In the genomic region with DNA sequence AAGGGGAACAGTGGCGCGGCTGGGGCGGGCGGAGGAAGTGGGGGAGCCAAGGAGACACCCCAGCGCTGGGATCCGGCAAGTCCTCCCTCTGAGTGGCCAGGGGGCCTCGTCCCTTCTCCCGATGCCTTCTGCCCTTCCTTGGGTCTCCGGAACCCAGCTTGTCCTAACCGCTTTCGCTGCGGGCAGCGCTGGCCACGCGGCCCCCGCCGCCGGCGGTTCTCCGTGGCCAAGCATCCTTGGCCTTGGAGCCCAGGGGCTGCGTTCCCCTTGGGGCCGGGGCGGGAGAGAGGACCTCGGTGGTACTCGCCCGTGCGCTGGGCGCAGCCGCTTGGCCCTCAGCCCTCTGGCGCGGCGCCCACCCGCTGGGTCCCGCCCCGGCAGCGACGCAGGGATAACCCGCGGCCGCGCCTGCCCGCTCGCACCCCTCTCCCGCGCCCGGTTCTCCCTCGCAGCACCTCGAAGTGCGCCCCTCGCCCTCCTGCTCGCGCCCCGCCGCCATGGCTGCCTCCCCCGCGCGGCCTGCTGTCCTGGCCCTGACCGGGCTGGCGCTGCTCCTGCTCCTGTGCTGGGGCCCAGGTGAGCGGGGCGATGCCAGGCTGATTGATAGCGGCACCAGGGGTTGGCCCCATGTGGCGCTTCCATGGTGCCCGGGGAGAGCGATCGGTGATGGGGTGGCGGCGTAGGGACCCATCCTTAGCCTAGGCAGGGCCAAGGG, we compare ENCODE assay signal across 9 cellular contexts.
DNase-seq lines count a peak whose midpoint lies in the region; ATAC-seq and TF ChIP-seq lines count a peak whose summit lies in the region.
"Had no signal": no experiment of that assay in that cellular context is flagged by ENCODE, and none has a peak within 500 bp of the region (broad histone marks: within the 10 kb centered on the region; RNA-seq: fewer than 3 reads in every experiment).

No MANE protein-coding gene starts in this region.

- H2AFZ ChIP-seq in H9 (ENCODE audit: low read length), result no peak overlapping the region

- no peak for TF ChIP-seq POLR2A in erythroblast (IDR thresholded peaks at IDR 0.05; ENCODE audit: low read length)

- H3K9me3 ChIP-seq in H9 (ENCODE audit: control insufficient read depth, low read depth, low read length) (no peaks in the 10 kb centered on the region), iPS DF 6.9 (ENCODE audit: control insufficient read depth, insufficient read depth, low read length) (no peaks in the 10 kb centered on the region)

- no peak overlapping the region for H3K14ac ChIP-seq in H9 (ENCODE audit: insufficient read depth, low read length)

- no peak overlapping the region for H3K9ac ChIP-seq in H9 (ENCODE audit: extremely low read depth, insufficient read length, low read length)
- no peak overlapping the region for H3K9ac ChIP-seq in rectal smooth muscle tissue (ENCODE audit: low read length)

- no peaks in the 10 kb centered on the region for H3K79me2 ChIP-seq in H9 (ENCODE audit: insufficient read depth, low read length)

- H3K18ac ChIP-seq in H9 (ENCODE audit: insufficient read length, low read depth, low read length), result no peak overlapping the region

- H2AK5ac ChIP-seq in H9 (ENCODE audit: insufficient read length, low read length), result no peak overlapping the region

- H3K27ac ChIP-seq in H9 (ENCODE audit: insufficient read length, low read depth, low read length) (no peak overlapping the region), iPS DF 6.9 (ENCODE audit: low read length) (no peak overlapping the region), rectal smooth muscle tissue (ENCODE audit: low read depth, low read length) (no peak overlapping the region)

- no peak overlapping the region for H2BK120ac ChIP-seq in H9 (ENCODE audit: low read depth, low read length, poor library complexity, severe bottlenecking)

- peaks cover 45% of the 10 kb centered on the region for H3K27me3 Mint-ChIP-seq in H9 (ENCODE audit: low read depth)

- H3K9me3 Mint-ChIP-seq in H9, result no peaks in the 10 kb centered on the region
- H3K9me3 Mint-ChIP-seq in activated naive CD4-positive, alpha-beta T cell treated with anti-CD3 and anti-CD28 coated beads, Interleukin-2, amount 50 U/mL, for 72 hours, result peaks cover 0 to 5% of the 10 kb centered on the region in 2 donors

- no peak overlapping the region for H2BK5ac ChIP-seq in H9 (ENCODE audit: insufficient read length, low read length)

- no peak overlapping the region for H3K23ac ChIP-seq in H9 (ENCODE audit: insufficient read length, low read depth, low read length)

- H3K36me3 ChIP-seq in iPS DF 6.9 (ENCODE audit: control insufficient read depth, insufficient read depth, low read length) (no peaks in the 10 kb centered on the region), rectal smooth muscle tissue (ENCODE audit: control insufficient read depth, insufficient read depth, low read length) (no peaks in the 10 kb centered on the region)

- H3K56ac ChIP-seq in H9 (ENCODE audit: insufficient read length, low read depth, low read length), result no peak overlapping the region

- H3K4me3 ChIP-seq in iPS DF 6.9 (ENCODE audit: low read length) (peak overlapping the region; percentile 67), rectal smooth muscle tissue (ENCODE audit: low read length) (peak overlapping the region; percentile 55)

- H3K4me3 Mint-ChIP-seq in H9, result peak overlapping the region; percentile 58 to 80

- no peak overlapping the region for H2BK20ac ChIP-seq in H9 (ENCODE audit: low read depth, low read length, poor library complexity, severe bottlenecking)

- TF ChIP-seq CTCF in H9 (conservative IDR thresholded peaks at IDR 0.05), result no peak

- H3K4me1 ChIP-seq in H9 (ENCODE audit: insufficient read depth, low read length) (peaks cover 4% of the 10 kb centered on the region; the same call in 1 of the 2 replicates), iPS DF 6.9 (ENCODE audit: control insufficient read depth, insufficient read depth, low read length) (no peaks in the 10 kb centered on the region; the same call in 1 of the 2 replicates), rectal smooth muscle tissue (ENCODE audit: control insufficient read depth, insufficient read depth, low read length) (peaks cover 6% of the 10 kb centered on the region)

- peaks cover 15 to 19% of the 10 kb centered on the region in 2 experiments for H3K4me1 Mint-ChIP-seq in H9

- no peak overlapping the region for H4K5ac ChIP-seq in H9 (ENCODE audit: insufficient read length, low read depth, low read length)

- H3K4me2 ChIP-seq in H9 (ENCODE audit: insufficient read depth, insufficient read length, low read length), result peak overlapping the region; percentile 77

- no peaks in the 10 kb centered on the region; a peak in 1 of 7 replicates for H3K36me3 Mint-ChIP-seq in H9 (ENCODE audit: insufficient read depth in 1 of 3, low read depth in 3 of 3)
- peaks cover 5 to 8% of the 10 kb centered on the region in 2 donors for H3K36me3 Mint-ChIP-seq in activated naive CD4-positive, alpha-beta T cell treated with anti-CD3 and anti-CD28 coated beads, Interleukin-2, amount 50 U/mL, for 72 hours

- no peak overlapping the region for H4K8ac ChIP-seq in H9 (replicated peaks; ENCODE audit: insufficient read length, low read depth, low read length)

- no peaks in the 10 kb centered on the region for H4K20me1 ChIP-seq in H9 (ENCODE audit: control insufficient read depth, insufficient read depth, insufficient read length)

- H3K79me1 ChIP-seq in H9 (ENCODE audit: insufficient read depth, low read depth, low read length, poor library complexity, severe bottlenecking), result no peaks in the 10 kb centered on the region

- no CpG with 5 or more reads among the region's 68 CpGs for WGBS in H9 (ENCODE audit: extremely low coverage, insufficient read length, low lambda C conversion rate)
- no CpG with 5 or more reads among the region's 68 CpGs for WGBS in iPS DF 6.9 (ENCODE audit: insufficient coverage, insufficient read length)

- ATAC-seq in activated naive CD4-positive, alpha-beta T cell treated with anti-CD3 and anti-CD28 coated beads, Interleukin-2, amount 50 U/mL, for 72 hours, result peak; percentile 66 to 71

- H3K23me2 ChIP-seq in H9 (ENCODE audit: insufficient read length, low read depth, low read length, poor library complexity, severe bottlenecking), result peaks cover 8% of the 10 kb centered on the region

- no peak overlapping the region for H3K4ac ChIP-seq in H9 (ENCODE audit: low read depth, low read length)

- DNase-seq in H9 (no peak), iPS DF 6.9 (ENCODE audit: low read depth, low spot score) (no peak), inferior parietal cortex (ENCODE audit: extremely low spot score) (no peak), GM19238 (ENCODE audit: insufficient read length, low spot score) (no peak), erythroblast (lab: John Stamatoyannopoulos, UW) (no peak), SIG-M5 treated with dmso at 0.1 percent for 504 hours (lab: John Stamatoyannopoulos, UW; ENCODE audit: unreplicated experiment) (no peak)
- DNase-seq in activated naive CD4-positive, alpha-beta T cell treated with anti-CD3 and anti-CD28 coated beads, Interleukin-2, amount 50 U/mL, for 72 hours (ENCODE audit: low spot score in 2 of 2), result peak in 1 of 2 donors; percentile 15
- DNase-seq: NCI-H69 had no signal

- no peak overlapping the region for H2BK12ac ChIP-seq in H9 (ENCODE audit: insufficient read length, low read depth, low read length)

- H3K27ac Mint-ChIP-seq in H9, result no peak overlapping the region
- peak overlapping the region in 1 of 2 donors; percentile 34 for H3K27ac Mint-ChIP-seq in activated naive CD4-positive, alpha-beta T cell treated with anti-CD3 and anti-CD28 coated beads, Interleukin-2, amount 50 U/mL, for 72 hours

- no peak overlapping the region for H3T11ph ChIP-seq in H9 (ENCODE audit: low read length)

- H3K27me3 ChIP-seq in H9 (ENCODE audit: insufficient read depth, low read length) (peaks cover 5% of the 10 kb centered on the region; the same call in 1 of the 2 replicates), iPS DF 6.9 (ENCODE audit: control insufficient read depth, insufficient read depth, low read length) (peaks cover 6% of the 10 kb centered on the region; the same call in 1 of the 2 replicates), rectal smooth muscle tissue (ENCODE audit: control insufficient read depth, insufficient read depth, low read length) (no peaks in the 10 kb centered on the region)

- no peak overlapping the region for H2BK15ac ChIP-seq in H9 (ENCODE audit: low read depth, low read length)

- H4K91ac ChIP-seq in H9 (ENCODE audit: insufficient read length, low read depth, low read length), result no peak overlapping the region
